ENCODE assay signal across 12 cellular contexts in genomic region chr10:11195017-11195586, GRCh38.
DNase-seq lines count a peak whose midpoint lies in the region; ATAC-seq and TF ChIP-seq lines count a peak whose summit lies in the region.
"Had no signal": no experiment of that assay in that cellular context is flagged by ENCODE, and none has a peak within 500 bp of the region (broad histone marks: within the 10 kb centered on the region; RNA-seq: fewer than 3 reads in every experiment).

No MANE protein-coding gene starts in this region.

- H3K4me1 ChIP-seq in CD8-positive, alpha-beta memory T cell (ENCODE audit: insufficient read depth, low read length), result peaks cover 92% of the 10 kb centered on the region
- H3K4me1 ChIP-seq in vagina, result peaks cover 28% of the 10 kb centered on the region
- H3K4me1 ChIP-seq in mesendoderm (ENCODE audit: control insufficient read depth, low read depth, low read length), result no peaks in the 10 kb centered on the region

- no peak for DNase-seq in CD8-positive, alpha-beta memory T cell
- DNase-seq in Kasumi-1 (lab: John Stamatoyannopoulos, UW), result peak; percentile 41 to 68
- no peak for DNase-seq in effector CD4-positive, alpha-beta T cell
- no peak for DNase-seq in vagina (ENCODE audit: extremely low spot score in 2 of 2)
- DNase-seq in mesendoderm, result no peak
- no peak for DNase-seq in NCI-H2081 treated with DMSO at 0.1 percent for 48 hours (lab: John Stamatoyannopoulos, UW)
- DNase-seq: activated CD4-positive, alpha-beta T cell treated with anti-CD3 and anti-CD28 coated beads for 4 hours; aorta; DMS153 had no signal

- no peaks in the 10 kb centered on the region for H3K79me2 ChIP-seq in mesendoderm (ENCODE audit: control insufficient read depth, insufficient read depth, low read length)

- H3K56ac ChIP-seq in mesendoderm (ENCODE audit: low read length), result no peak overlapping the region

- no peak overlapping the region for H3K4ac ChIP-seq in mesendoderm (ENCODE audit: low read depth, low read length)

- no peak overlapping the region for H2BK120ac ChIP-seq in mesendoderm (ENCODE audit: low read depth, low read length)

- H3K27ac Mint-ChIP-seq in CD8-positive, alpha-beta memory T cell, result peak overlapping the region in 7 of 8 donors; percentile 61 to 95 (median 88)
- H3K27ac Mint-ChIP-seq in dendritic cell treated with granulocyte-macrophage colony-stimulating factor and Interleukin-4, amounts not matched to agents 40 ng/mL and 50 ng/mL, for 4 days, result peak overlapping the region; percentile 24

- no peaks in the 10 kb centered on the region for H3K27me3 ChIP-seq in CD8-positive, alpha-beta memory T cell (ENCODE audit: insufficient read depth, low read length, poor library complexity, severe bottlenecking)
- no peaks in the 10 kb centered on the region for H3K27me3 ChIP-seq in vagina
- H3K27me3 ChIP-seq in mesendoderm (ENCODE audit: insufficient read depth, low read length, poor library complexity), result no peaks in the 10 kb centered on the region

- H3K27me3 Mint-ChIP-seq in CD8-positive, alpha-beta memory T cell, result no peaks in the 10 kb centered on the region
- no peaks in the 10 kb centered on the region for H3K27me3 Mint-ChIP-seq in dendritic cell treated with granulocyte-macrophage colony-stimulating factor and Interleukin-4, amounts not matched to agents 40 ng/mL and 50 ng/mL, for 4 days

- no peak for TF ChIP-seq POLR2A in vagina (IDR thresholded peaks at IDR 0.05)

- POLR2A ChIA-PET in CD8-positive, alpha-beta memory T cell (lab: Charles Lee), result interaction anchor here (0.6 to 1.0 kb wide), 2 partner anchors 16 to 30 kb away, joined by 3 to 4 read pairs; no protein-coding TSS in a partner anchor

- peak; percentile 47 for ATAC-seq in GM18867 (IDR thresholded peaks at IDR 0.05; ENCODE audit: unreplicated experiment)

- no peak overlapping the region for H2BK15ac ChIP-seq in mesendoderm (replicated peaks; ENCODE audit: low read depth)

- no peak overlapping the region for H2AK5ac ChIP-seq in mesendoderm (ENCODE audit: low read length)

- peaks cover 7 to 94% (median 24%) of the 10 kb centered on the region in 3 donors for H3K36me3 Mint-ChIP-seq in CD8-positive, alpha-beta memory T cell
- H3K36me3 Mint-ChIP-seq in dendritic cell treated with granulocyte-macrophage colony-stimulating factor and Interleukin-4, amounts not matched to agents 40 ng/mL and 50 ng/mL, for 4 days (ENCODE audit: low read depth), result peaks cover 68% of the 10 kb centered on the region

- no peaks in the 10 kb centered on the region for H3K9me3 Mint-ChIP-seq in CD8-positive, alpha-beta memory T cell
- H3K9me3 Mint-ChIP-seq in dendritic cell treated with granulocyte-macrophage colony-stimulating factor and Interleukin-4, amounts not matched to agents 40 ng/mL and 50 ng/mL, for 4 days, result no peaks in the 10 kb centered on the region

- no peak overlapping the region for H3K27ac ChIP-seq in CD8-positive, alpha-beta memory T cell (ENCODE audit: low read depth, low read length)
- H3K27ac ChIP-seq in vagina (no peak overlapping the region), mesendoderm (ENCODE audit: low read depth, low read length) (no peak overlapping the region)

- no peaks in the 10 kb centered on the region for H3K9me3 ChIP-seq in CD8-positive, alpha-beta memory T cell (ENCODE audit: low read length)
- H3K9me3 ChIP-seq in vagina, result no peaks in the 10 kb centered on the region

- H3K4me1 Mint-ChIP-seq in CD8-positive, alpha-beta memory T cell, result peaks cover 60 to 95% (median 60%) of the 10 kb centered on the region in 3 donors
- peaks cover 95% of the 10 kb centered on the region for H3K4me1 Mint-ChIP-seq in dendritic cell treated with granulocyte-macrophage colony-stimulating factor and Interleukin-4, amounts not matched to agents 40 ng/mL and 50 ng/mL, for 4 days (ENCODE audit: low read depth)

- no peak overlapping the region for H3K9ac ChIP-seq in mesendoderm (ENCODE audit: low read length)

- no peak overlapping the region for H4K5ac ChIP-seq in mesendoderm (ENCODE audit: low read length)

- H3K4me3 Mint-ChIP-seq in CD8-positive, alpha-beta memory T cell, result peak overlapping the region in 6 of 7 donors; percentile 7 to 74 (median 58)
- no peak overlapping the region for H3K4me3 Mint-ChIP-seq in dendritic cell treated with granulocyte-macrophage colony-stimulating factor and Interleukin-4, amounts not matched to agents 40 ng/mL and 50 ng/mL, for 4 days

- peaks cover 34% of the 10 kb centered on the region for H3K36me3 ChIP-seq in CD8-positive, alpha-beta memory T cell (ENCODE audit: insufficient read depth, low read length)
- H3K36me3 ChIP-seq in vagina (no peaks in the 10 kb centered on the region), mesendoderm (ENCODE audit: control insufficient read depth, insufficient read depth, low read length) (no peaks in the 10 kb centered on the region)

- CTCF ChIA-PET in CD8-positive, alpha-beta memory T cell (lab: Charles Lee), result interaction anchor here (0.9 kb wide), 1 partner anchor 12 kb away, joined by 3 read pairs; no protein-coding TSS in a partner anchor

- H3K79me1 ChIP-seq in mesendoderm (ENCODE audit: low read length), result no peaks in the 10 kb centered on the region

- no peak overlapping the region for H3K23ac ChIP-seq in mesendoderm (ENCODE audit: low read length)

- no peak overlapping the region for H4K8ac ChIP-seq in mesendoderm (ENCODE audit: low read depth, low read length)

- H3K4me3 ChIP-seq in CD8-positive, alpha-beta memory T cell (ENCODE audit: low read length), result no peak overlapping the region
- H3K4me3 ChIP-seq in vagina, result no peak overlapping the region
- H3K4me3 ChIP-seq in mesendoderm (ENCODE audit: low read length), result no peak overlapping the region
- H3K4me3 ChIP-seq: smooth muscle cell had no signal

- H2BK5ac ChIP-seq in mesendoderm (ENCODE audit: low read length), result no peak overlapping the region

- H3K18ac ChIP-seq in mesendoderm (ENCODE audit: low read length), result no peak overlapping the region

- no peak for TF ChIP-seq CTCF in vagina (IDR thresholded peaks at IDR 0.05)

- no CpG with 5 or more reads among the region's 6 CpGs for WGBS in mesendoderm (ENCODE audit: extremely low coverage, insufficient coverage, low lambda C conversion rate)

- H3K4me2 ChIP-seq in mesendoderm (ENCODE audit: low read length), result no peak overlapping the region
- H3K4me2 ChIP-seq: smooth muscle cell had no signal

- intact Hi-C loops in dendritic cell treated with granulocyte-macrophage colony-stimulating factor and Interleukin-4, amounts not matched to agents 40 ng/mL and 50 ng/mL, for 4 days (cut with micrococcal nuclease), result loop anchor here (5.0 kb wide), 1 partner anchor 33 kb away; no protein-coding TSS in a partner anchor
- intact Hi-C loops in vagina (cut with DNase I), result no loop called here

Comparison
In these comparisons a context has a peak if more than half of its experiments do, and no peak if none do; other contexts are left out.
1. DNase-seq: peak in Kasumi-1 (2 of 2); none in CD8-positive, alpha-beta memory T cell (0 of 5), effector CD4-positive, alpha-beta T cell (single experiment), vagina (0 of 2), mesendoderm (single experiment) and NCI-H2081 treated with DMSO at 0.1 percent for 48 hours (single experiment).